Comparison of ENCODE assay signal across 1 cellular context in genomic region chr2:55230551-55230950, GRCh38.
TF ChIP-seq lines count a peak whose summit lies in the region.

No MANE protein-coding gene starts in this region.

TF ChIP-seq in HepG2, 621 proteins besides CTCF, POLR2A, EP300 and RAD21:
- TF ChIP-seq ZSCAN5A (CRISPR knock-in tag; IDR thresholded peaks at IDR 0.05; ENCODE audit: borderline replicate concordance): no peak
- TF ChIP-seq MAFF (IDR thresholded peaks at IDR 0.05; ENCODE audit: low read depth, low read length): peak; percentile 80
- no peak for TF ChIP-seq ZNF446 (CRISPR knock-in tag; IDR thresholded peaks at IDR 0.05)
- TF ChIP-seq PCBP1 (IDR thresholded peaks at IDR 0.05; ENCODE audit: borderline replicate concordance, low read depth, low read length): no peak
- no peak for TF ChIP-seq FOXK2 (IDR thresholded peaks at IDR 0.05)
- no peak for TF ChIP-seq ZNF792 (CRISPR knock-in tag; IDR thresholded peaks at IDR 0.05)
- no peak for TF ChIP-seq MXI1 (IDR thresholded peaks at IDR 0.05; ENCODE audit: borderline replicate concordance, low read depth, low read length)
- TF ChIP-seq ZNF33B (CRISPR knock-in tag; IDR thresholded peaks at IDR 0.05): no peak
- no peak for TF ChIP-seq ZNF770 (CRISPR knock-in tag; IDR thresholded peaks at IDR 0.05)
- peak; percentile 81 to 86 for TF ChIP-seq MAFK (conservative IDR thresholded peaks at IDR 0.05 in 1 of 2, IDR thresholded peaks at IDR 0.05 in 1 of 2; ENCODE audit: low read length in 2 of 2)
- TF ChIP-seq ZBTB8A (CRISPR knock-in tag; IDR thresholded peaks at IDR 0.05; ENCODE audit: borderline replicate concordance, low read depth): no peak
- TF ChIP-seq TBX2 (CRISPR knock-in tag; IDR thresholded peaks at IDR 0.05; ENCODE audit: borderline replicate concordance): no peak
- TF ChIP-seq ZNF253 (CRISPR knock-in tag; IDR thresholded peaks at IDR 0.05; ENCODE audit: borderline replicate concordance): no peak
